ENCODE assay signal across 1 cellular context in the genomic region with DNA sequence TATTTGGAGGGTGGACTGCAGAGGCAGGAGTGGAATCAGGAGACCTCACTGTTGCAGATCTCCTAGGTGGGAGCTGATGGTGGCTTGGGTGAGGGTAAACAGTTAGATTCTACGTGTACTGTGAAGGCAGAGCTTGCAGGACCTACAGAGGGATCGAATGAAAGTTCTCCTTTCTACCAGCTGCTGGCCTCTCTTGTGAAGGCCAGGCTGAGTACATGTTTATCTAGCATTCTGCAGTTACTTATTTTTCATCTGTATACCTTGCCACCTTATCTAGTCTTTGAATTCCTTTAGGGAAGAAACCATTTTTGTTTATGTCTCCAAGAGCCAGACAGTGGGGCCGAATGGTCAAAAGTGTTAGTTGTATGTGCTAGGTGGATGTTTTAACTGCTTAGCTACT.
A peak's percentile ranks its signal among the peaks of the same experiment; 100 is the strongest.
TF ChIP-seq lines count a peak whose summit lies in the region.

No MANE protein-coding gene starts in this region.

TF ChIP-seq in GM12878, 131 proteins besides CTCF, POLR2A, EP300 and RAD21:
- no peak for TF ChIP-seq KLF5 (IDR thresholded peaks at IDR 0.05; ENCODE audit: partially characterized antibody)
- TF ChIP-seq POLR2AphosphoS2 (IDR thresholded peaks at IDR 0.05; ENCODE audit: low read depth, low read length): 0 out of 2 replicates have a peak, but pooled peaks have one; percentile 51
